Comparison of ENCODE assay signal across 1 cellular context in the genomic region with DNA sequence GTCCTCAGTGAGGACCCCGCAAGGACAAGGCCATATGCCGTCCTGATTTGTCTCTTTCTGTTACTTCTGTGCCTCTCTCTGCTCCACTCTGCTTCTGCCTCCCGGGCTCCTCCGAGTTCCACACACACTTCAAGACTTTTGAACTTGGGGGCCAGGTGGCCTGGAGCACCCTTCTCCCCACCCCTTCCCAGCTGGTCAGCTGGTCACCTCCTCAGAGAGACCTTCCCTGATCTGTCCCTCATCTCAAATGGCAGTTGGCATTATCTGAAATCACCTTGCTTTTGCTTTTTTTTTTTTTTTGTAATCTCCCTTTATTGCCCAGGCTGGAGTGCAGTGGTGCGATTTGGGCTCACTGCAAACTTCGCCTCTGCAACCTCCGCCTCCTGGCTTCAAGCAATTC.
TF ChIP-seq lines count a peak whose summit lies in the region.

No MANE protein-coding gene starts in this region.

TF ChIP-seq in GM12878, 131 proteins besides CTCF, POLR2A, EP300 and RAD21:
- TF ChIP-seq MYC (IDR thresholded peaks at IDR 0.05; ENCODE audit: insufficient read depth, insufficient read length, insufficient replicate concordance, low read length, severe bottlenecking) (no peak), KAT2A (conservative IDR thresholded peaks at IDR 0.05; ENCODE audit: control insufficient read depth, low read depth, low read length) (no peak), ZNF24 (IDR thresholded peaks at IDR 0.05) (no peak), PRDM15 (CRISPR knock-in tag; IDR thresholded peaks at IDR 0.05) (no peak), FOS (IDR thresholded peaks at IDR 0.05; ENCODE audit: borderline replicate concordance, extremely low read depth, insufficient read length) (no peak), STAT3 (IDR thresholded peaks at IDR 0.05; ENCODE audit: low read depth, low read length) (no peak), SUPT20H (IDR thresholded peaks at IDR 0.05; ENCODE audit: borderline replicate concordance, control insufficient read depth, low read depth, low read length) (no peak), EED (IDR thresholded peaks at IDR 0.05; ENCODE audit: low read depth) (no peak), RB1 (IDR thresholded peaks at IDR 0.05; ENCODE audit: borderline replicate concordance) (no peak), IRF3 (IDR thresholded peaks at IDR 0.05) (no peak), CBX5 (IDR thresholded peaks at IDR 0.05; ENCODE audit: low read depth) (no peak), E4F1 (IDR thresholded peaks at IDR 0.05; ENCODE audit: borderline replicate concordance, partially characterized antibody) (no peak)
